Comparison of ENCODE assay signal across 8 cellular contexts in the genomic region with DNA sequence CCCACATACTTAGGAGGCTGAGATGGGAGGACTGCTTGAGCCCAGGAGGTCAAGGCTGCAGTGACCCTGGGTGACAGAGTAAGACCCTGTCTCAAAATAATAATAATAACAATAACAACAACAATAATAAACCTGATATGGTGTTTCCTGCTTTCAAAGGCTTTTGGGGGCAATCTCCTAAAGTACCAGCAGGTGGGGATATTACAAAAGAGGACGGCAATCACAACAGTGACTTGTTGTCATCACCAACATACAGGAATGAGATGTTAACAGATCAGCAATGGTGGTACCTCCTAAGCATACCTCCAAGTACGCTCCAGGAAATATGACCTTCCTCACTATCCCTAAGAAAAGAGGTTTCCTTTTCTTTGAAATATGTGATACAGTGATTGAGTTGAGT.
DNase-seq lines count a peak whose midpoint lies in the region; ATAC-seq lines count a peak whose summit lies in the region.

No MANE protein-coding gene starts in this region.

- H3K36me3 ChIP-seq in Karpas-422 (ENCODE audit: insufficient read depth, low read length), result no peaks in the 10 kb centered on the region

- no peak overlapping the region for H3K4me3 ChIP-seq in Karpas-422 (ENCODE audit: low read length)

- no peaks in the 10 kb centered on the region for H4K20me1 ChIP-seq in Karpas-422 (ENCODE audit: insufficient read depth, low read depth, low read length)

- H3K9me3 ChIP-seq in Karpas-422 (ENCODE audit: low read length), result no peaks in the 10 kb centered on the region

- no peaks in the 10 kb centered on the region for H3K79me2 ChIP-seq in Karpas-422 (ENCODE audit: low read length)

- H3K4me2 ChIP-seq in Karpas-422 (ENCODE audit: low read depth, low read length, poor library complexity, severe bottlenecking), result no peak overlapping the region

- DNase-seq in NCI-H2171 treated with DMSO at 0.1 percent for 48 hours (lab: John Stamatoyannopoulos, UW), result peak; percentile 8
- DNase-seq in NCI-H2171 (lab: John Stamatoyannopoulos, UW), result no peak
- peak; percentile 69 for DNase-seq in Karpas-422
- peak; percentile 12 for DNase-seq in amniotic epithelial cell (ENCODE audit: low read depth)
- peak; percentile 63 for DNase-seq in left kidney (ENCODE audit: low read depth, low spot score)
- no peak for DNase-seq in activated CD8-positive, alpha-beta memory T cell treated with anti-CD3 and anti-CD28 coated beads, Interleukin-2, amount 50 U/mL, for 4 hours

- H3K9ac ChIP-seq in Karpas-422 (ENCODE audit: low read length), result no peak overlapping the region

- no peaks in the 10 kb centered on the region for H3K27me3 ChIP-seq in Karpas-422 (ENCODE audit: low read length)

- no peak overlapping the region for H3K27ac ChIP-seq in Karpas-422 (ENCODE audit: low read length)

- no peaks in the 10 kb centered on the region for H3K4me1 ChIP-seq in Karpas-422 (ENCODE audit: low read length)

- no peaks in the 10 kb centered on the region for H3K9me2 ChIP-seq in Karpas-422 (replicated peaks; ENCODE audit: insufficient read depth, low read length)

- no peak overlapping the region for H2AFZ ChIP-seq in Karpas-422 (ENCODE audit: low read length)

- peak; percentile 57 for ATAC-seq in GM21737 (IDR thresholded peaks at IDR 0.05; ENCODE audit: unreplicated experiment)
- ATAC-seq in HG02840 (IDR thresholded peaks at IDR 0.05; ENCODE audit: low FRiP score, unreplicated experiment), result no peak

Comparison
In these comparisons a context has a peak if more than half of its experiments do, and no peak if none do; other contexts are left out.
1. DNase-seq: peak in NCI-H2171 treated with DMSO at 0.1 percent for 48 hours (single experiment), Karpas-422 (single experiment), amniotic epithelial cell (single experiment) and left kidney (single experiment); none in NCI-H2171 (single experiment) and activated CD8-positive, alpha-beta memory T cell treated with anti-CD3 and anti-CD28 coated beads, Interleukin-2, amount 50 U/mL, for 4 hours (single experiment).